In the genomic region with DNA sequence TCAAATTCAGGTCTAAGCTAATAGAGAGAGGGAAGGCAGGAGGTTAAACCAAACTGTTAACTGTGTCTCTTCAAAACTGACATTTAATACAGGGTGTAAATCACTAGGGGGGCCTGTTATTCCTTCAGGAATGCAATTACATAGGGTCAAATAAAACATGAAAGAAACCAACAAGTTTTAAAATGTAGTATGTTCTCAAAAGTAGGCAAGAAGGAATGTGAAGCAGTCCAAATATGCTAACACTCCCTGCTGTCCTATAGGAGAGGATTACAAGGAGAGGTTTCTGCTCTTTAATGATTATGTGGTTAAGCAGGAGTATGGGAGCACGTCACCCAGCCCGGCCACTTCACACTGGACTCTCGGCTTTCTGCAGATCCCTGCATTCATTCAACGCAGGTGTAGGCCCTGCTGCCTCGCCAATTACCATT, we compare ENCODE assay signal across 16 cellular contexts. TPM values are rescaled to one million over a fixed set of nuclear protein-coding genes. Genes with fewer than 3 reads are reported as not detected.
DNase-seq lines count a peak whose midpoint lies in the region; ATAC-seq and TF ChIP-seq lines count a peak whose summit lies in the region.
"Had no signal": no experiment of that assay in that cellular context is flagged by ENCODE, and none has a peak within 500 bp of the region (broad histone marks: within the 10 kb centered on the region; RNA-seq: fewer than 3 reads in every experiment).

No MANE protein-coding gene starts in this region.

- H3K27ac ChIP-seq in GM23338 (ENCODE audit: low read depth) (no peak overlapping the region), SJSA1 (peak overlapping the region; percentile 67), foreskin keratinocyte (no peak overlapping the region)
- H3K27ac ChIP-seq: ovary, testis had no signal

- H3K9me2 ChIP-seq in GM23338 (ENCODE audit: insufficient read depth): no peaks in the 10 kb centered on the region
- H3K9me2 ChIP-seq: SK-N-SH had no signal

- peak overlapping the region; percentile 54; the same call in 1 of the 2 replicates for H2AFZ ChIP-seq in GM23338

- peaks cover 11% of the 10 kb centered on the region for H3K4me1 Mint-ChIP-seq in GM23338

- H3F3A ChIP-seq in GM23338 (replicated peaks; ENCODE audit: low read depth): no peaks in the 10 kb centered on the region

- ATAC-seq in GM23338: peak; percentile 41; the same call in 2 of the 3 replicates
- ATAC-seq in foreskin keratinocyte: peak; percentile 16
- no peak for ATAC-seq in HG02642 (IDR thresholded peaks at IDR 0.05; ENCODE audit: poor library complexity, unreplicated experiment)

- H3K27me3 ChIP-seq in GM23338 (ENCODE audit: insufficient read depth) (no peaks in the 10 kb centered on the region), SJSA1 (replicated peaks) (no peaks in the 10 kb centered on the region), foreskin keratinocyte (no peaks in the 10 kb centered on the region), skeletal muscle satellite cell (ENCODE audit: control insufficient read depth, insufficient read depth, low read length) (no peaks in the 10 kb centered on the region)
- H3K27me3 ChIP-seq: testis had no signal

- H3K4me1 ChIP-seq in GM23338 (ENCODE audit: insufficient read depth) (peaks cover 6% of the 10 kb centered on the region; the same call in 1 of the 2 replicates), SJSA1 (replicated peaks) (peaks cover 26% of the 10 kb centered on the region), foreskin keratinocyte (peaks cover 4% of the 10 kb centered on the region), skeletal muscle satellite cell (ENCODE audit: control insufficient read depth, insufficient read depth, low read length) (peaks cover 51% of the 10 kb centered on the region)
- H3K4me1 ChIP-seq: testis had no signal

- H3K4me2 ChIP-seq in GM23338: no peak overlapping the region
- H3K4me2 ChIP-seq in skeletal muscle satellite cell (ENCODE audit: low read length): peak overlapping the region; percentile 42
- H3K4me2 ChIP-seq: SK-N-SH had no signal

- TF ChIP-seq CTCF in GM23338 (conservative IDR thresholded peaks at IDR 0.05; ENCODE audit: low read depth in 2 of 2) (no peak), foreskin keratinocyte (conservative IDR thresholded peaks at IDR 0.05) (no peak)

- H3K27ac Mint-ChIP-seq in GM23338: no peak overlapping the region
- H3K27ac Mint-ChIP-seq: activated CD4-positive, alpha-beta memory T cell treated with anti-CD3 and anti-CD28 coated beads for 36 hours had no signal

- no peak overlapping the region for H3K4me3 Mint-ChIP-seq in GM23338
- H3K4me3 Mint-ChIP-seq: activated CD4-positive, alpha-beta memory T cell treated with anti-CD3 and anti-CD28 coated beads for 36 hours had no signal

- no peaks in the 10 kb centered on the region for H3K36me3 Mint-ChIP-seq in GM23338 (ENCODE audit: low read depth)
- H3K36me3 Mint-ChIP-seq: activated CD4-positive, alpha-beta memory T cell treated with anti-CD3 and anti-CD28 coated beads for 36 hours had no signal

- no peaks in the 10 kb centered on the region for H3K79me2 ChIP-seq in GM23338 (replicated peaks; ENCODE audit: insufficient read depth)

- peak overlapping the region; percentile 46 for H3K9ac ChIP-seq in skeletal muscle satellite cell (ENCODE audit: low read depth, low read length)
- H3K9ac ChIP-seq: SK-N-SH had no signal

- no peaks in the 10 kb centered on the region; the same call in 1 of the 2 replicates for H4K20me1 ChIP-seq in GM23338 (replicated peaks; ENCODE audit: insufficient read depth)

- H3K4me3 ChIP-seq in GM23338 (no peak overlapping the region), SJSA1 (no peak overlapping the region), skeletal muscle satellite cell (ENCODE audit: low read length) (no peak overlapping the region)
- H3K4me3 ChIP-seq: ovary, testis had no signal

- no peak for DNase-seq in GM23338 (ENCODE audit: low spot score)
- DNase-seq in SJSA1 (ENCODE audit: low read depth in 1 of 2, low spot score in 2 of 2): peak; percentile 63 to 81
- DNase-seq in foreskin keratinocyte: peak; percentile 54 to 84
- no peak for DNase-seq in midbrain (lab: John Stamatoyannopoulos, UW)
- no peak for DNase-seq in stimulated activated naive CD4-positive, alpha-beta T cell treated with Interleukin-2 at 50 U/mL for 16 hours (lab: John Stamatoyannopoulos, UW)
- no peak for DNase-seq in GM19240 (ENCODE audit: insufficient read length, low spot score)
- DNase-seq: activated CD4-positive, alpha-beta memory T cell treated with anti-CD3 and anti-CD28 coated beads for 36 hours; activated naive CD4-positive, alpha-beta T cell treated with anti-CD3 and anti-CD28 coated beads, Interleukin-2, amount 50 U/mL, for 16 hours; DMS79 treated with DMSO at 0.1 percent for 48 hours; NCI-H1092; NCI-H774; ovary; SK-N-SH; testis had no signal

- no peaks in the 10 kb centered on the region for H3K9me3 Mint-ChIP-seq in GM23338
- H3K9me3 Mint-ChIP-seq: activated CD4-positive, alpha-beta memory T cell treated with anti-CD3 and anti-CD28 coated beads for 36 hours had no signal

- no peaks in the 10 kb centered on the region for H3K27me3 Mint-ChIP-seq in GM23338 (ENCODE audit: insufficient read depth, low read depth, poor library complexity)
- H3K27me3 Mint-ChIP-seq: activated CD4-positive, alpha-beta memory T cell treated with anti-CD3 and anti-CD28 coated beads for 36 hours had no signal

- H3K9me3 ChIP-seq in SJSA1 (replicated peaks): no peaks in the 10 kb centered on the region
- H3K9me3 ChIP-seq in skeletal muscle satellite cell (replicated peaks; ENCODE audit: low read length): no peaks in the 10 kb centered on the region
- H3K9me3 ChIP-seq: ovary, SK-N-SH, testis had no signal

- no peaks in the 10 kb centered on the region for H3K36me3 ChIP-seq in GM23338 (ENCODE audit: insufficient read depth)
- H3K36me3 ChIP-seq in SJSA1: no peaks in the 10 kb centered on the region
- no peaks in the 10 kb centered on the region for H3K36me3 ChIP-seq in skeletal muscle satellite cell (ENCODE audit: insufficient read depth, low read length)
- H3K36me3 ChIP-seq: ovary had no signal

TF ChIP-seq in GM23338, 12 proteins besides CTCF, POLR2A, EP300 and RAD21 (continues in another document):
- TF ChIP-seq ZNF462 (CRISPR knock-in tag; IDR thresholded peaks at IDR 0.05) (no peak), ZNF331 (CRISPR knock-in tag; IDR thresholded peaks at IDR 0.05; ENCODE audit: low read depth) (no peak)

RNA-seq across cellular contexts. Expression of gene BMP4, which starts 42.5 kb away (rescaled TPM):
- total RNA-seq in GM23338 (2014; rRNA removed; shearing (Covaris generic)): 3.9 and 5.0 TPM in 2 replicates
- 2.5 and 3.0 TPM in 2 replicates for polyA plus RNA-seq in GM23338 (2016; fragmentation: Nextera tagmentation; extraction: Ambion mirVana)
- 1.8 and 3.4 TPM in 2 replicates for total RNA-seq in SJSA1 (2014; rRNA removed; shearing (Covaris generic))
- 8.6 and 13.7 TPM in 2 replicates for total RNA-seq in foreskin keratinocyte
- 9.7 and 13.4 TPM in 2 replicates for polyA plus RNA-seq in foreskin keratinocyte
- 0.87 TPM in 1 of 2 replicates, not detected in the other for total RNA-seq in skeletal muscle satellite cell (2012; rRNA removed)
- polyA plus RNA-seq: SK-N-SH had no signal

Comparison
In these comparisons a context has a peak if more than half of its experiments do, and no peak if none do; other contexts are left out.
1. DNase-seq: peak in SJSA1 (2 of 2) and foreskin keratinocyte (2 of 2); none in GM23338 (single experiment), midbrain (single experiment), stimulated activated naive CD4-positive, alpha-beta T cell treated with Interleukin-2 at 50 U/mL for 16 hours (single experiment) and GM19240 (single experiment).